Comparison of ENCODE assay signal across 8 cellular contexts in genomic region chr17:77888242-77889134, GRCh38.
A peak's percentile ranks its signal among the peaks of the same experiment; 100 is the strongest.
DNase-seq lines count a peak whose midpoint lies in the region; ATAC-seq, FAIRE-seq and TF ChIP-seq lines count a peak whose summit lies in the region.

No MANE protein-coding gene starts in this region.

- peak overlapping the region; percentile 12; the same call in 1 of the 2 replicates for H3K4me3 ChIP-seq in K562
- peak overlapping the region; percentile 62 to 81 for H3K4me3 ChIP-seq in kidney (ENCODE audit: low read length in 2 of 2)
- peak overlapping the region; percentile 66 to 88 (median 80) for H3K4me3 ChIP-seq in subcutaneous abdominal adipose tissue (ENCODE audit: low read depth in 1 of 5, low read length in 5 of 5)

- no TSS peak for BruUV-seq in K562 (replicated peaks; lab: Mats Ljungman, UMichigan)

- 12% methylated on average over 13 of the region's 13 CpGs for WGBS in K562 (ENCODE audit: insufficient coverage, low coverage, missing lambda C conversion rate)

- ATAC-seq in K562 (no peak), GM19035 (IDR thresholded peaks at IDR 0.05; ENCODE audit: unreplicated experiment) (no peak)

- peak overlapping the region; percentile 80; the same call in 1 of the 2 replicates for H2AFZ ChIP-seq in K562 (ENCODE audit: low read depth, low read length)

- H3K27ac ChIP-seq in KOPT-K1 (ENCODE audit: low read depth, low read length, poor library complexity, severe bottlenecking) (peak overlapping the region; percentile 9), K562 (ENCODE audit: extremely low read depth, low read depth, low read length) (no peak overlapping the region), kidney (ENCODE audit: low read depth in 2 of 2, low read length in 2 of 2) (no peak overlapping the region), subcutaneous abdominal adipose tissue (ENCODE audit: low read depth, low read length) (peak overlapping the region; percentile 46)

- no peaks in the 10 kb centered on the region for H3K9me3 ChIP-seq in KOPT-K1 (ENCODE audit: insufficient read depth, low read length, poor library complexity, severe bottlenecking)
- no peaks in the 10 kb centered on the region for H3K9me3 ChIP-seq in K562 (replicated peaks; ENCODE audit: control insufficient read depth, insufficient read depth, low read depth, low read length)
- no peaks in the 10 kb centered on the region for H3K9me3 ChIP-seq in kidney (ENCODE audit: control insufficient read depth in 1 of 2, low read length in 2 of 2)
- no peaks in the 10 kb centered on the region for H3K9me3 ChIP-seq in subcutaneous abdominal adipose tissue (ENCODE audit: control insufficient read depth in 5 of 5, low read length in 5 of 5)

- H3K79me2 ChIP-seq in K562 (ENCODE audit: control insufficient read depth, insufficient read depth, low read length) = no peaks in the 10 kb centered on the region

- intact Hi-C loops in K562 (cut with micrococcal nuclease) (loop anchor here (10.0 kb wide), 1 partner anchor 54 kb away; no protein-coding TSS in a partner anchor), kidney (cut with DNase I) (no loop called here)

- H3K9ac ChIP-seq in K562 (ENCODE audit: insufficient read depth in 1 of 2, low read depth in 2 of 2, low read length in 2 of 2) (peak overlapping the region in 1 of 2 experiments; percentile 62; a peak in 1 of 4 replicates), kidney (ENCODE audit: low read length in 2 of 2) (peak overlapping the region; percentile 54 to 91), subcutaneous abdominal adipose tissue (ENCODE audit: low read length in 5 of 5) (peak overlapping the region; percentile 36 to 71 (median 51))

- no peak for TF ChIP-seq RAD21 in K562 (CRISPR knock-in tag; conservative IDR thresholded peaks at IDR 0.05 in 1 of 2, IDR thresholded peaks at IDR 0.05 in 1 of 2)

- TF ChIP-seq POLR2A in K562 (conservative IDR thresholded peaks at IDR 0.05) = no peak

- peak overlapping the region; percentile 78 for H3K4me2 ChIP-seq in K562 (ENCODE audit: insufficient read depth, low read length)

- H3K36me3 ChIP-seq in KOPT-K1 (ENCODE audit: insufficient read depth, low read length) (no peaks in the 10 kb centered on the region), K562 (ENCODE audit: control insufficient read depth, insufficient read depth, low read length) (no peaks in the 10 kb centered on the region), kidney (ENCODE audit: control insufficient read depth in 1 of 2, insufficient read depth in 2 of 2, low read length in 2 of 2) (no peaks in the 10 kb centered on the region), subcutaneous abdominal adipose tissue (ENCODE audit: control insufficient read depth in 5 of 5, insufficient read depth in 5 of 5, low read length in 5 of 5) (no peaks in the 10 kb centered on the region)

- POLR2A ChIA-PET in K562 (lab: Yijun Ruan, JAX) = interaction anchor here (1.1 to 3.5 kb wide), 3 partner anchors 12 to 125 kb away, joined by 3 to 17 read pairs (median 3); partner anchors contain the start of gene TNRC6C

- H4K20me1 ChIP-seq in K562 (replicated peaks; ENCODE audit: control insufficient read depth, insufficient read depth, low read length) = 0 out of 2 replicates have a peak, but pooled peaks cover 3% of the 10 kb centered on the region

- H3K4me1 ChIP-seq in K562 (replicated peaks in 1 of 2; ENCODE audit: control insufficient read depth in 2 of 2, insufficient read depth in 2 of 2, low read length in 2 of 2) (peaks cover 18 to 28% of the 10 kb centered on the region in 2 experiments), kidney (ENCODE audit: control insufficient read depth in 1 of 2, insufficient read depth in 1 of 2, low read depth in 1 of 2, low read length in 2 of 2) (peaks cover 3 to 7% of the 10 kb centered on the region in 2 donors), subcutaneous abdominal adipose tissue (ENCODE audit: control insufficient read depth in 5 of 5, insufficient read depth in 5 of 5, low read length in 5 of 5) (peaks cover 6 to 23% (median 15%) of the 10 kb centered on the region in 5 donors)

- H3K9me1 ChIP-seq in K562 (ENCODE audit: control insufficient read depth, insufficient read depth, low read length) = no peaks in the 10 kb centered on the region

- in situ Hi-C loops in K562 (cut with MboI) = no loop called here

- no peak for DNase-seq in K562 (ENCODE audit: extremely low read depth in 1 of 4, low spot score in 3 of 4)
- DNase-seq in kidney = peak; percentile 25
- DNase-seq in HuH-7.5 (ENCODE audit: low spot score) = no peak
- no peak for DNase-seq in NCI-H524 treated with DMSO at 0.1 percent for 48 hours (lab: John Stamatoyannopoulos, UW)
- DNase-seq in NCI-H2196 treated with DMSO at 0.1 percent for 48 hours (lab: John Stamatoyannopoulos, UW; ENCODE audit: unreplicated experiment) = no peak

- CTCF ChIA-PET in K562 (lab: Yijun Ruan, JAX; ENCODE audit: low intra/inter-chr PET ratio) = no interaction called here

- FAIRE-seq in K562 (lab: Jason Lieb, UNC) (no peak), kidney (lab: Jason Lieb, UNC) (no peak)

- no peak for TF ChIP-seq EP300 in K562 (IDR thresholded peaks at IDR 0.05; ENCODE audit: low read length)

- no peak for TF ChIP-seq CTCF in K562 (IDR thresholded peaks at IDR 0.05 in 2 of 3, conservative IDR thresholded peaks at IDR 0.05 in 1 of 3; ENCODE audit: insufficient read depth in 2 of 3, low read depth in 1 of 3, low read length in 3 of 3)
- no peak for TF ChIP-seq CTCF in kidney (IDR thresholded peaks at IDR 0.05; ENCODE audit: borderline replicate concordance, extremely low read depth, insufficient read depth)

- H3K27me3 ChIP-seq in K562 (ENCODE audit: control insufficient read depth in 2 of 2, insufficient read depth in 2 of 2, low read length in 2 of 2) = peaks cover 25 to 63% of the 10 kb centered on the region in 2 experiments; a peak in 4 of 5 replicates
- H3K27me3 ChIP-seq in subcutaneous abdominal adipose tissue (ENCODE audit: control insufficient read depth in 5 of 5, insufficient read depth in 4 of 5, low read length in 5 of 5) = peaks cover 0 to 15% (median 7%) of the 10 kb centered on the region in 5 donors

TF ChIP-seq in K562, 482 proteins besides CTCF, POLR2A, EP300 and RAD21:
- TF ChIP-seq LEF1 (IDR thresholded peaks at IDR 0.05) (no peak), CREBBP (IDR thresholded peaks at IDR 0.05; ENCODE audit: low read depth, low read length) (no peak), ZNF165 (CRISPR knock-in tag; IDR thresholded peaks at IDR 0.05; ENCODE audit: borderline replicate concordance) (no peak), MYNN (IDR thresholded peaks at IDR 0.05) (no peak), MYNN (CRISPR knock-in tag; IDR thresholded peaks at IDR 0.05) (no peak), HNRNPLL (IDR thresholded peaks at IDR 0.05; ENCODE audit: low read depth, low read length, poor library complexity, severe bottlenecking) (no peak), ZNF512 (tag; IDR thresholded peaks at IDR 0.05) (peak; percentile 89), ZNF384 (IDR thresholded peaks at IDR 0.05; ENCODE audit: low read depth, low read length) (no peak)

Comparison
In these comparisons a context has a peak if more than half of its experiments do, and no peak if none do; other contexts are left out.
1. H3K27ac ChIP-seq: peak in KOPT-K1 (single experiment) and subcutaneous abdominal adipose tissue (single experiment); none in K562 (single experiment) and kidney (0 of 2).
2. H3K4me3 ChIP-seq: peak in every context shown above with its lines; median percentile 80 in subcutaneous abdominal adipose tissue; 72 in kidney; 12 in K562.